8 cellular contexts compared by ENCODE assay signal in genomic region chr16:30068750-30069574, GRCh38. TPM values are rescaled to one million over a fixed set of nuclear protein-coding genes. Genes with fewer than 3 reads are reported as not detected.
A peak's percentile ranks its signal among the peaks of the same experiment; 100 is the strongest.
DNase-seq lines count a peak whose midpoint lies in the region; ATAC-seq and TF ChIP-seq lines count a peak whose summit lies in the region.

No MANE protein-coding gene starts in this region.

- peak; percentile 55 for DNase-seq in BE2C
- peak; percentile 57 for DNase-seq in KBM-7
- DNase-seq in activated T-cell treated with anti-CD3 and anti-CD28 coated beads, Interleukin-2, amount 50 U/mL, for 4 hours = peak; percentile 53
- peak; percentile 42 for DNase-seq in fibroblast of villous mesenchyme (ENCODE audit: low read depth)
- DNase-seq in stimulated activated effector memory CD8-positive, alpha-beta T cell treated with anti-CD3 and anti-CD28 coated beads, Interleukin-12 subunit alpha, Interleukin-12 subunit beta, amount 100 ng/mL, for 72 hours (ENCODE audit: low spot score in 2 of 2) = no peak
- no peak for DNase-seq in tibial nerve (ENCODE audit: low spot score in 2 of 2)

- no peak for TF ChIP-seq EP300 in tibial nerve (IDR thresholded peaks at IDR 0.05)

- peak overlapping the region; percentile 40 for H3K4me3 Mint-ChIP-seq in activated T-cell treated with anti-CD3 and anti-CD28 coated beads, Interleukin-2, amount 50 U/mL, for 4 hours
- peak overlapping the region; percentile 97 for H3K4me3 Mint-ChIP-seq in stimulated activated effector memory CD8-positive, alpha-beta T cell treated with anti-CD3 and anti-CD28 coated beads, Interleukin-12 subunit alpha, Interleukin-12 subunit beta, amount 100 ng/mL, for 72 hours

- 0 out of 2 replicates have a peak overlapping the region, but pooled peaks have one; percentile 8 for H3K4me3 ChIP-seq in BE2C (ENCODE audit: low read depth, low read length)
- H3K4me3 ChIP-seq in fibroblast of villous mesenchyme (ENCODE audit: low read depth, low read length) = no peak overlapping the region
- no peak overlapping the region for H3K4me3 ChIP-seq in tibial nerve

- TF ChIP-seq POLR2A in tibial nerve (IDR thresholded peaks at IDR 0.05) = no peak

- WGBS in tibial nerve, 2 donors = 84 to 89% methylated on average over 16 to 17 of the region's 17 CpGs

- H3K27me3 Mint-ChIP-seq in activated T-cell treated with anti-CD3 and anti-CD28 coated beads, Interleukin-2, amount 50 U/mL, for 4 hours (ENCODE audit: low read depth) = no peaks in the 10 kb centered on the region

- TF ChIP-seq CTCF in BE2C (IDR thresholded peaks at IDR 0.05; ENCODE audit: low read depth, low read length) (peak; percentile 64), fibroblast of villous mesenchyme (IDR thresholded peaks at IDR 0.05; ENCODE audit: insufficient read depth, low read depth, low read length) (peak; percentile 63), tibial nerve (IDR thresholded peaks at IDR 0.05) (peak in 1 of 5 experiments; percentile 23)

- H3K4me1 Mint-ChIP-seq in activated T-cell treated with anti-CD3 and anti-CD28 coated beads, Interleukin-2, amount 50 U/mL, for 4 hours (ENCODE audit: low read depth) = peaks cover 30% of the 10 kb centered on the region
- peaks cover 44% of the 10 kb centered on the region for H3K4me1 Mint-ChIP-seq in stimulated activated effector memory CD8-positive, alpha-beta T cell treated with anti-CD3 and anti-CD28 coated beads, Interleukin-12 subunit alpha, Interleukin-12 subunit beta, amount 100 ng/mL, for 72 hours

- H3K36me3 Mint-ChIP-seq in activated T-cell treated with anti-CD3 and anti-CD28 coated beads, Interleukin-2, amount 50 U/mL, for 4 hours (ENCODE audit: insufficient read depth) = peaks cover 41% of the 10 kb centered on the region
- peaks cover 100% of the 10 kb centered on the region for H3K36me3 Mint-ChIP-seq in stimulated activated effector memory CD8-positive, alpha-beta T cell treated with anti-CD3 and anti-CD28 coated beads, Interleukin-12 subunit alpha, Interleukin-12 subunit beta, amount 100 ng/mL, for 72 hours

- H3K27me3 ChIP-seq in BE2C = no peaks in the 10 kb centered on the region
- H3K27me3 ChIP-seq in tibial nerve = no peaks in the 10 kb centered on the region

- peak overlapping the region in 1 of 4 donors; percentile 57 for H3K27ac ChIP-seq in tibial nerve

- H3K9me3 ChIP-seq in BE2C (no peaks in the 10 kb centered on the region), tibial nerve (no peaks in the 10 kb centered on the region)

- no peaks in the 10 kb centered on the region for H3K9me3 Mint-ChIP-seq in activated T-cell treated with anti-CD3 and anti-CD28 coated beads, Interleukin-2, amount 50 U/mL, for 4 hours
- no peaks in the 10 kb centered on the region for H3K9me3 Mint-ChIP-seq in stimulated activated effector memory CD8-positive, alpha-beta T cell treated with anti-CD3 and anti-CD28 coated beads, Interleukin-12 subunit alpha, Interleukin-12 subunit beta, amount 100 ng/mL, for 72 hours

- H3K4me1 ChIP-seq in BE2C (no peaks in the 10 kb centered on the region), tibial nerve (peaks cover 0 to 46% (median 33%) of the 10 kb centered on the region in 4 donors)

- H3K36me3 ChIP-seq in BE2C = peaks cover 73% of the 10 kb centered on the region
- H3K36me3 ChIP-seq in tibial nerve = peaks cover 3 to 71% (median 30%) of the 10 kb centered on the region in 3 donors

- no peak for ATAC-seq in activated T-cell treated with anti-CD3 and anti-CD28 coated beads, Interleukin-2, amount 50 U/mL, for 4 hours
- no peak for ATAC-seq in stimulated activated effector memory CD8-positive, alpha-beta T cell treated with anti-CD3 and anti-CD28 coated beads, Interleukin-12 subunit alpha, Interleukin-12 subunit beta, amount 100 ng/mL, for 72 hours
- ATAC-seq in HG02884 (IDR thresholded peaks at IDR 0.05; ENCODE audit: unreplicated experiment) (no peak), GM21526 (IDR thresholded peaks at IDR 0.05; ENCODE audit: low FRiP score, unreplicated experiment) (no peak)

- H3K27ac Mint-ChIP-seq in stimulated activated effector memory CD8-positive, alpha-beta T cell treated with anti-CD3 and anti-CD28 coated beads, Interleukin-12 subunit alpha, Interleukin-12 subunit beta, amount 100 ng/mL, for 72 hours = peak overlapping the region; percentile 79

- in situ Hi-C loops in KBM-7 (cut with MboI; ENCODE audit: low pct_unique_long_range_greater_than_20kb, low sequenced_read_pairs) = no loop called here

RNA-seq across cellular contexts. Expression of gene ALDOA, which starts 3.4 kb away (rescaled TPM):
- polyA plus RNA-seq in BE2C (2012; ENCODE audit: insufficient read depth, insufficient read length, low read depth) = 2,114 TPM
- total RNA-seq in activated T-cell treated with anti-CD3 and anti-CD28 coated beads, Interleukin-2, amount 50 U/mL, for 4 hours = 1,000 to 10,000 TPM; 2,101 to 2,362 (median 2,220) TPM
- total RNA-seq in fibroblast of villous mesenchyme (545 and 622 TPM in 2 replicates), tibial nerve (100 to 1,000 TPM; 474 to 649 (median 487) TPM)

RNA-seq across cellular contexts. Expression of gene PPP4C, which starts 6.8 kb away (rescaled TPM):
- 317 TPM for polyA plus RNA-seq in BE2C (2012; ENCODE audit: insufficient read depth, insufficient read length, low read depth)
- total RNA-seq in activated T-cell treated with anti-CD3 and anti-CD28 coated beads, Interleukin-2, amount 50 U/mL, for 4 hours = 100 to 1,000 TPM; 147 to 164 (median 152) TPM
- 196 and 209 TPM in 2 replicates for total RNA-seq in fibroblast of villous mesenchyme
- 10 to 100 TPM; 21.1 to 54.3 (median 34.3) TPM for total RNA-seq in tibial nerve

RNA-seq across cellular contexts. Expression of gene TBX6, which starts 22.8 kb away (rescaled TPM):
- 2.1 TPM for polyA plus RNA-seq in BE2C (2012; ENCODE audit: insufficient read depth, insufficient read length, low read depth)
- total RNA-seq in activated T-cell treated with anti-CD3 and anti-CD28 coated beads, Interleukin-2, amount 50 U/mL, for 4 hours = under 1 TPM; 0.33 to 0.87 (median 0.48) TPM
- total RNA-seq in fibroblast of villous mesenchyme (0.32 and 0.43 TPM in 2 replicates), tibial nerve (1 to 10 TPM in 1 of 4 donors, under 1 TPM in 2, not detected in 1; 0.66 to 1.5 (median 0.84) TPM)

RNA-seq across cellular contexts. Expression of gene YPEL3, which starts 27.1 kb away (rescaled TPM):
- 28.8 TPM for polyA plus RNA-seq in BE2C (2012; ENCODE audit: insufficient read depth, insufficient read length, low read depth)
- total RNA-seq in activated T-cell treated with anti-CD3 and anti-CD28 coated beads, Interleukin-2, amount 50 U/mL, for 4 hours = 1 to 10 TPM; 4.4 to 7.2 (median 6.1) TPM
- 8.6 and 14.5 TPM in 2 replicates for total RNA-seq in fibroblast of villous mesenchyme
- total RNA-seq in tibial nerve = 100 to 1,000 TPM in 2 of 4 donors, 10 to 100 TPM in 2; 81.9 to 197 (median 122) TPM

RNA-seq across cellular contexts. Expression of gene TLCD3B, which starts 37.9 kb away (rescaled TPM):
- 196 TPM for polyA plus RNA-seq in BE2C (2012; ENCODE audit: insufficient read depth, insufficient read length, low read depth)
- under 1 TPM; 0.22 to 0.33 (median 0.32) TPM for total RNA-seq in activated T-cell treated with anti-CD3 and anti-CD28 coated beads, Interleukin-2, amount 50 U/mL, for 4 hours
- total RNA-seq in fibroblast of villous mesenchyme = 0.32 TPM in 1 of 2 replicates, not detected in the other
- total RNA-seq in tibial nerve = not detected

Comparison
In these comparisons a context has a peak if more than half of its experiments do, and no peak if none do; other contexts are left out.
1. DNase-seq: peak in BE2C (single experiment), KBM-7 (single experiment), activated T-cell treated with anti-CD3 and anti-CD28 coated beads, Interleukin-2, amount 50 U/mL, for 4 hours (single experiment) and fibroblast of villous mesenchyme (single experiment); none in stimulated activated effector memory CD8-positive, alpha-beta T cell treated with anti-CD3 and anti-CD28 coated beads, Interleukin-12 subunit alpha, Interleukin-12 subunit beta, amount 100 ng/mL, for 72 hours (0 of 2) and tibial nerve (0 of 2).